10 cellular contexts compared by ENCODE assay signal in the genomic region with DNA sequence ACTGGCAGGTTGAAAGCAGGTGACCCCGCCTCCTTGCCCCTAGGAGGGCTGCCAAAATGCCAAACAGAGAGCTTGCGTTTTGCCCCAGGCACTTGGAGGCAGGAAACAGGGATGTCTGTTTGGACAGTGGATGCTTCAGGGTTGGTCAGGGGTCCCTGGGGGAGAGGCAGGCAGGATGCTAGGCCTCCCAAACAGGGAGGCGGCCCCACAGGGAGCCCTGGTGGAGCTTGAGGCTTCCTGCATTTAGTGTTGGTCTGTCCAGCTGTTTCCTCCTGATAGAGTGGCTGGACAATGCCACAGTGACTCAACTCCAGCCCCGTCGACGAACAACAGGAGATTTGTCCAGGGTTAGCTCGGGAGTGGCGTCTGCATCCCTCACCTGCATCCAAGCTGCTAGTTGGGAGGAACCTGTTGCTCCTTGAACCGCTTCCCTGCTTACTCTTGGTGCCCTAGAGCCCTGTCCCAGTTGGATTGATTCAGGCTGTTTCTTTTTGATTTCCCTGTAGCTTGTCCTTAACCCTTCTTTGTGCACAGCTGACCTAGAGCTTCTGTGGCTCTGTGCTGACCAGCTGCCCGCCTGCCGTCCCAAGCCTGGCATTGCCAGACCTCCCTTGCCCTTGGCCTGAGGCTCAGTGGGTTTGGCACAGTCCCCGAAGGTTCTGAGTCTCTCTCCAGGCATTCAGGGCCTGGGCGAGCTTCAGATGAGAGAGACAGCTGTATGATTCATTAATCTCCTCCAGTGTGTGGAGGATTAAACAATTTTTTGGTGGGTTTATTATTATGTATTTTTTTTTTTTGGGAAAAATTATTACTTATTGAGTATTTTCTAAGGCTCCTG. TPM values are rescaled to one million over a fixed set of nuclear protein-coding genes. Genes with fewer than 3 reads are reported as not detected.
DNase-seq lines count a peak whose midpoint lies in the region; ATAC-seq and TF ChIP-seq lines count a peak whose summit lies in the region.
"Had no signal": no experiment of that assay in that cellular context is flagged by ENCODE, and none has a peak within 500 bp of the region (broad histone marks: within the 10 kb centered on the region; RNA-seq: fewer than 3 reads in every experiment).

No MANE protein-coding gene starts in this region.

- H3K36me3 ChIP-seq in right lobe of liver = no peaks in the 10 kb centered on the region

- H3K36me3 Mint-ChIP-seq in activated T-cell treated with anti-CD3 and anti-CD28 coated beads, Interleukin-2, amount 50 U/mL, for 72 hours (ENCODE audit: insufficient read depth in 2 of 2) = no peaks in the 10 kb centered on the region

- no peaks in the 10 kb centered on the region for H3K27me3 ChIP-seq in right lobe of liver

- ATAC-seq in right lobe of liver (peak; percentile 26 to 67 (median 38)), HG03521 (IDR thresholded peaks at IDR 0.05; ENCODE audit: unreplicated experiment) (no peak)
- ATAC-seq in activated T-cell treated with anti-CD3 and anti-CD28 coated beads, Interleukin-2, amount 50 U/mL, for 72 hours (replicated peaks in 1 of 2) = no peak

- H3K9me3 ChIP-seq in right lobe of liver = no peaks in the 10 kb centered on the region

- no peak for TF ChIP-seq POLR2A in right lobe of liver (IDR thresholded peaks at IDR 0.05)

- H3K4me3 ChIP-seq in right lobe of liver = no peak overlapping the region

- peaks cover 21% of the 10 kb centered on the region for H3K4me1 Mint-ChIP-seq in activated T-cell treated with anti-CD3 and anti-CD28 coated beads, Interleukin-2, amount 50 U/mL, for 72 hours (ENCODE audit: low read depth)

- peaks cover 19% of the 10 kb centered on the region for H3K27me3 Mint-ChIP-seq in activated T-cell treated with anti-CD3 and anti-CD28 coated beads, Interleukin-2, amount 50 U/mL, for 72 hours (ENCODE audit: low read depth)

- WGBS in right lobe of liver (ENCODE audit: insufficient coverage, low coverage, low lambda C conversion rate, missing lambda C conversion rate) = 27% methylated on average over 6 of the region's 13 CpGs

- peak in 1 of 4 donors; percentile 11 for TF ChIP-seq CTCF in right lobe of liver (IDR thresholded peaks at IDR 0.05)

- no peaks in the 10 kb centered on the region for H3K9me3 Mint-ChIP-seq in activated T-cell treated with anti-CD3 and anti-CD28 coated beads, Interleukin-2, amount 50 U/mL, for 72 hours
- H3K9me3 Mint-ChIP-seq: central memory CD8-positive, alpha-beta T cell had no signal

- no peak overlapping the region for H3K27ac Mint-ChIP-seq in activated T-cell treated with anti-CD3 and anti-CD28 coated beads, Interleukin-2, amount 50 U/mL, for 72 hours

- DNase-seq in ACHN = peak; percentile 28
- peak; percentile 81 for DNase-seq in NCI-H146 (lab: John Stamatoyannopoulos, UW)
- DNase-seq in dermis microvascular lymphatic vessel endothelial cell (ENCODE audit: low read depth in 2 of 2) = peak; percentile 98 to 99
- peak in 1 of 3 donors; percentile 65 for DNase-seq in right lobe of liver
- DNase-seq in kidney glomerular epithelial cell (lab: John Stamatoyannopoulos, UW) = no peak
- no peak for DNase-seq in activated T-cell treated with anti-CD3 and anti-CD28 coated beads, Interleukin-2, amount 50 U/mL, for 72 hours
- no peak for DNase-seq in activated CD8-positive, alpha-beta memory T cell treated with anti-CD3 and anti-CD28 coated beads, Interleukin-2, amount 50 U/mL, for 4 hours

- peaks cover 0 to 53% (median 23%) of the 10 kb centered on the region in 4 donors for H3K4me1 ChIP-seq in right lobe of liver

- intact Hi-C loops in right lobe of liver (cut with DNase I) = no loop called here

- peak overlapping the region in 2 of 3 donors; percentile 47 to 87 for H3K27ac ChIP-seq in right lobe of liver

- H3K4me3 Mint-ChIP-seq in activated T-cell treated with anti-CD3 and anti-CD28 coated beads, Interleukin-2, amount 50 U/mL, for 72 hours = no peak overlapping the region
- H3K4me3 Mint-ChIP-seq: central memory CD8-positive, alpha-beta T cell had no signal

- in situ Hi-C loops in ACHN (cut with HindIII; ENCODE audit: low pct_ligation_motif_present, low pct_unique_long_range_greater_than_20kb, low sequenced_read_pairs) = no loop called here

RNA-seq across cellular contexts. Expression of gene TSPAN9, which starts 45.9 kb away (rescaled TPM):
- total RNA-seq in dermis microvascular lymphatic vessel endothelial cell (68.3 and 96.8 TPM in 2 replicates), right lobe of liver (10 to 100 TPM; 23.7 to 53.2 (median 39.8) TPM)
- 1 to 10 TPM in 1 of 2 donors, under 1 TPM in 1; 0.58 to 1.2 TPM for total RNA-seq in activated T-cell treated with anti-CD3 and anti-CD28 coated beads, Interleukin-2, amount 50 U/mL, for 72 hours
- total RNA-seq: T-helper 2 cell treated with Interferon-gamma antibody and Interleukin-4, amounts not matched to agents 100 ng/mL and 5 ng/mL, for 36 hours had no signal

Comparison
In these comparisons a context has a peak if more than half of its experiments do, and no peak if none do; other contexts are left out.
1. DNase-seq: peak in ACHN (single experiment), NCI-H146 (single experiment) and dermis microvascular lymphatic vessel endothelial cell (2 of 2); none in kidney glomerular epithelial cell (single experiment), activated T-cell treated with anti-CD3 and anti-CD28 coated beads, Interleukin-2, amount 50 U/mL, for 72 hours (0 of 2) and activated CD8-positive, alpha-beta memory T cell treated with anti-CD3 and anti-CD28 coated beads, Interleukin-2, amount 50 U/mL, for 4 hours (single experiment).
2. ATAC-seq: peak in right lobe of liver (4 of 4); none in HG03521 (single experiment) and activated T-cell treated with anti-CD3 and anti-CD28 coated beads, Interleukin-2, amount 50 U/mL, for 72 hours (0 of 2).
3. RNA of gene TSPAN9, which starts 45.9 kb away (total RNA-seq): 68.3 to 96.8 TPM in dermis microvascular lymphatic vessel endothelial cell and 23.7 to 53.2 TPM in right lobe of liver; 0.58 to 1.2 TPM in activated T-cell treated with anti-CD3 and anti-CD28 coated beads, Interleukin-2, amount 50 U/mL, for 72 hours; every median in the first group is over 10 times any median in the second.